1 cellular context compared by ENCODE assay signal in genomic region chr5:132666310-132667123, GRCh38.
TF ChIP-seq lines count a peak whose summit lies in the region.

No MANE protein-coding gene starts in this region.

TF ChIP-seq in K562, 482 proteins besides CTCF, POLR2A, EP300 and RAD21 (continued from another document and continues in another):
- TF ChIP-seq BRF2 (IDR thresholded peaks at IDR 0.05; ENCODE audit: borderline replicate concordance, insufficient read depth, insufficient read length), result no peak
- TF ChIP-seq TAL1 (IDR thresholded peaks at IDR 0.05), result peak; percentile 38; the same call in 1 of the 2 replicates
- no peak for TF ChIP-seq ELK1 (CRISPR knock-in tag; IDR thresholded peaks at IDR 0.05)
- no peak for TF ChIP-seq POLR3A (IDR thresholded peaks at IDR 0.05; ENCODE audit: borderline replicate concordance, extremely low read depth, insufficient read depth, insufficient read length)
- 0 out of 2 replicates have a peak, but pooled peaks have one; percentile 22 for TF ChIP-seq EHMT2 (IDR thresholded peaks at IDR 0.05)
- no peak for TF ChIP-seq RFX1 (IDR thresholded peaks at IDR 0.05)
- peak in 1 of 2 experiments; percentile 46; a peak in 1 of 4 replicates for TF ChIP-seq SRF (CRISPR knock-in tag; IDR thresholded peaks at IDR 0.05)
- TF ChIP-seq RNF219 (CRISPR knock-in tag; IDR thresholded peaks at IDR 0.05), result peak; percentile 89
- peak; percentile 99 for TF ChIP-seq CREB3 (tag; conservative IDR thresholded peaks at IDR 0.05; ENCODE audit: low read depth)
- no peak for TF ChIP-seq JUN (IDR thresholded peaks at IDR 0.05; ENCODE audit: borderline replicate concordance, low read depth, low read length)
- no peak for TF ChIP-seq JUN (CRISPR knock-in tag; IDR thresholded peaks at IDR 0.05; ENCODE audit: borderline replicate concordance)
- peak; percentile 92 for TF ChIP-seq ZNF644 (tag; IDR thresholded peaks at IDR 0.05; ENCODE audit: low read depth)
- TF ChIP-seq HOXB6 (CRISPR knock-in tag; IDR thresholded peaks at IDR 0.05; ENCODE audit: borderline replicate concordance), result no peak
- no peak for TF ChIP-seq USF2 (CRISPR knock-in tag; IDR thresholded peaks at IDR 0.05)
- no peak for TF ChIP-seq ZNF280B (CRISPR knock-in tag; IDR thresholded peaks at IDR 0.05)
- no peak for TF ChIP-seq NEUROD1 (IDR thresholded peaks at IDR 0.05; ENCODE audit: borderline replicate concordance, low read depth, low read length, partially characterized antibody)
- no peak for TF ChIP-seq POLR3G (IDR thresholded peaks at IDR 0.05; ENCODE audit: extremely low read depth, insufficient read length, insufficient replicate concordance)
- TF ChIP-seq ZNF785 (CRISPR knock-in tag; IDR thresholded peaks at IDR 0.05), result 0 out of 2 replicates have a peak, but pooled peaks have one; percentile 52
- TF ChIP-seq ZNF280A (IDR thresholded peaks at IDR 0.05; ENCODE audit: low read depth, partially characterized antibody), result no peak
- TF ChIP-seq NRF1 (conservative IDR thresholded peaks at IDR 0.05 in 1 of 2, IDR thresholded peaks at IDR 0.05 in 1 of 2), result peak; percentile 21 to 50; a peak in 2 of 4 replicates
- TF ChIP-seq TEAD4 (IDR thresholded peaks at IDR 0.05; ENCODE audit: low read length), result peak; percentile 69
- TF ChIP-seq TEAD4 (CRISPR knock-in tag; IDR thresholded peaks at IDR 0.05; ENCODE audit: borderline replicate concordance), result no peak
- TF ChIP-seq ZNF217 (CRISPR knock-in tag; IDR thresholded peaks at IDR 0.05), result no peak
- peak; percentile 58 for TF ChIP-seq TCF3 (CRISPR knock-in tag; IDR thresholded peaks at IDR 0.05)
- TF ChIP-seq POLR2B (IDR thresholded peaks at IDR 0.05; ENCODE audit: low read depth, partially characterized antibody), result peak; percentile 54
- TF ChIP-seq SMAD1 (IDR thresholded peaks at IDR 0.05; ENCODE audit: low read depth, low read length, partially characterized antibody), result no peak
- no peak for TF ChIP-seq NONO (IDR thresholded peaks at IDR 0.05; ENCODE audit: low read depth in 2 of 2, low read length in 1 of 2)
- TF ChIP-seq CBX3 (IDR thresholded peaks at IDR 0.05; ENCODE audit: borderline replicate concordance in 1 of 2, low read length in 2 of 2), result peak in 1 of 2 experiments; percentile 76; a peak in 1 of 3 replicates
- 0 out of 2 replicates have a peak, but pooled peaks have one; percentile 84 for TF ChIP-seq ETS1 (conservative IDR thresholded peaks at IDR 0.05; ENCODE audit: control insufficient read depth, low read depth, low read length)
- no peak for TF ChIP-seq TRIM25 (IDR thresholded peaks at IDR 0.05; ENCODE audit: borderline replicate concordance)
- TF ChIP-seq MYC (IDR thresholded peaks at IDR 0.05; ENCODE audit: low read depth, low read length), result peak; percentile 20; the same call in 1 of the 2 replicates
- TF ChIP-seq MYC (CRISPR knock-in tag; IDR thresholded peaks at IDR 0.05; ENCODE audit: borderline replicate concordance, low read depth), result peak; percentile 92
- TF ChIP-seq NR2F6 (CRISPR knock-in tag; IDR thresholded peaks at IDR 0.05), result peak; percentile 94; the same call in 1 of the 2 replicates
- TF ChIP-seq ZNF133 (CRISPR knock-in tag; IDR thresholded peaks at IDR 0.05), result no peak
- TF ChIP-seq KLF16 (IDR thresholded peaks at IDR 0.05), result no peak
- TF ChIP-seq HDAC6 (IDR thresholded peaks at IDR 0.05; ENCODE audit: low read depth, low read length), result no peak
- no peak for TF ChIP-seq UBTF (IDR thresholded peaks at IDR 0.05; ENCODE audit: borderline replicate concordance in 1 of 2, low read depth in 2 of 2, low read length in 2 of 2)
- TF ChIP-seq ZNF398 (CRISPR knock-in tag; IDR thresholded peaks at IDR 0.05), result peak; percentile 75
- no peak for TF ChIP-seq SIN3B (IDR thresholded peaks at IDR 0.05; ENCODE audit: low read depth)
- TF ChIP-seq ZNF395 (CRISPR knock-in tag; IDR thresholded peaks at IDR 0.05), result peak; percentile 98
- peak; percentile 59; the same call in 1 of the 2 replicates for TF ChIP-seq CBX5 (IDR thresholded peaks at IDR 0.05; ENCODE audit: borderline replicate concordance, low read depth)
- TF ChIP-seq CBX2 (IDR thresholded peaks at IDR 0.05; ENCODE audit: insufficient read depth, low read length, poor library complexity, severe bottlenecking), result no peak
